In genomic region chr11:65473275-65473860, GRCh38 we compare ENCODE assay signal across 2 cellular contexts.
TF ChIP-seq lines count a peak whose summit lies in the region.

No MANE protein-coding gene starts in this region.

TF ChIP-seq in A549, 52 proteins besides CTCF, POLR2A, EP300 and RAD21:
- TF ChIP-seq EHF (CRISPR knock-in tag; IDR thresholded peaks at IDR 0.05) (0 out of 2 replicates have a peak, but pooled peaks have one; percentile 37), KDM5A (IDR thresholded peaks at IDR 0.05) (no peak)

TF ChIP-seq in HCT116, 20 proteins besides CTCF, POLR2A, EP300 and RAD21:
- no peak for TF ChIP-seq YY1 (IDR thresholded peaks at IDR 0.05; ENCODE audit: extremely low read depth, insufficient replicate concordance, low read depth, low read length)
- TF ChIP-seq MAX (IDR thresholded peaks at IDR 0.05) = no peak
- no peak for TF ChIP-seq TCF7L2 (IDR thresholded peaks at IDR 0.05; ENCODE audit: borderline replicate concordance, extremely low read depth, insufficient read depth, insufficient read length)
- TF ChIP-seq ZFX (IDR thresholded peaks at IDR 0.05) = no peak
- no peak for TF ChIP-seq ZNF274 (IDR thresholded peaks at IDR 0.05; ENCODE audit: low read depth, low read length)
- no peak for TF ChIP-seq EGR1 (IDR thresholded peaks at IDR 0.05; ENCODE audit: low read depth)
- no peak for TF ChIP-seq SP1 (IDR thresholded peaks at IDR 0.05; ENCODE audit: low read depth)
- TF ChIP-seq ELF1 (IDR thresholded peaks at IDR 0.05; ENCODE audit: borderline replicate concordance, low read depth) = no peak
- TF ChIP-seq CEBPB (IDR thresholded peaks at IDR 0.05; ENCODE audit: low read depth) = no peak
- TF ChIP-seq CBX3 (IDR thresholded peaks at IDR 0.05; ENCODE audit: low read depth) = no peak
- no peak for TF ChIP-seq ZBTB33 (IDR thresholded peaks at IDR 0.05; ENCODE audit: extremely low read depth, insufficient replicate concordance, low read length)
- no peak for TF ChIP-seq ATF3 (IDR thresholded peaks at IDR 0.05)
- no peak for TF ChIP-seq EZH2 (IDR thresholded peaks at IDR 0.05)
